Comparison of ENCODE assay signal across 8 cellular contexts in genomic region chr3:57555738-57556458, GRCh38. TPM values are rescaled to one million over a fixed set of nuclear protein-coding genes. Genes with fewer than 3 reads are reported as not detected.
A peak's percentile ranks its signal among the peaks of the same experiment; 100 is the strongest.
DNase-seq lines count a peak whose midpoint lies in the region; ATAC-seq, FAIRE-seq and TF ChIP-seq lines count a peak whose summit lies in the region.

Gene PDE12, plus strand, starts transcription at chr3:57556274. Its CDS starts 106 bp downstream, at chr3:57556380.

- TF ChIP-seq POLR2A in GM12892 (IDR thresholded peaks at IDR 0.05; ENCODE audit: low read depth, low read length) (peak; percentile 98), adrenal gland (IDR thresholded peaks at IDR 0.05) (peak; percentile 90 to 93), upper lobe of left lung (IDR thresholded peaks at IDR 0.05) (peak in 3 of 4 donors; percentile 46 to 95 (median 80))

- intact Hi-C loops in adrenal gland (cut with DNase I), result loop anchor here (5.0 kb wide), 2 partner anchors 36 to 41 kb away; partner anchors contain the start of gene ARF4 (in 1 of the 2)
- intact Hi-C loops in left cardiac atrium (cut with DNase I), result loop anchor here (5.0 kb wide), 1 partner anchor 41 kb away; the partner anchor contains the start of gene ARF4 (in 2 of the 2)
- intact Hi-C loops in posterior vena cava (cut with DNase I), result no loop called here

- TF ChIP-seq EP300 in upper lobe of left lung (IDR thresholded peaks at IDR 0.05), result peak in 1 of 4 donors; percentile 43

- FAIRE-seq in GM12892 (lab: Jason Lieb, UNC), result peak; percentile 97

- WGBS in adrenal gland, 4 donors, result 0 to 2% (median 1%) methylated on average over 28 to 54 of the region's 54 CpGs
- 0% methylated on average over 40 to 42 of the region's 54 CpGs for WGBS in upper lobe of left lung, 2 donors

- H3K27me3 ChIP-seq in adrenal gland (no peaks in the 10 kb centered on the region), upper lobe of left lung (no peaks in the 10 kb centered on the region)

- peak within 1 kb of the TSS; percentile 85 to 97 (median 95) for H3K27ac ChIP-seq in adrenal gland
- peak within 1 kb of the TSS; percentile 86 to 95 (median 90) for H3K27ac ChIP-seq in upper lobe of left lung

- ATAC-seq in HG02763 (IDR thresholded peaks at IDR 0.05; ENCODE audit: unreplicated experiment) (peak; percentile 86), left cardiac atrium (peak; percentile 95), upper lobe of left lung (ENCODE audit: low FRiP score in 2 of 2) (peak; percentile 94 to 97)

- peaks cover 0 to 19% of the 10 kb centered on the region in 2 donors for H3K36me3 ChIP-seq in adrenal gland (replicated peaks in 1 of 2)
- peaks cover 0 to 18% (median 6%) of the 10 kb centered on the region in 4 donors for H3K36me3 ChIP-seq in upper lobe of left lung

- peaks cover 14 to 41% of the 10 kb centered on the region in 2 donors for H3K4me1 ChIP-seq in adrenal gland (replicated peaks in 1 of 2)
- peaks cover 25 to 39% (median 32%) of the 10 kb centered on the region in 4 donors for H3K4me1 ChIP-seq in upper lobe of left lung

- peak within 1 kb of the TSS; percentile 30 to 99 (median 89) for H3K4me3 ChIP-seq in adrenal gland
- H3K4me3 ChIP-seq in upper lobe of left lung, result peak within 1 kb of the TSS; percentile 65 to 92 (median 80)

- TF ChIP-seq CTCF in adrenal gland (IDR thresholded peaks at IDR 0.05) (no peak), upper lobe of left lung (IDR thresholded peaks at IDR 0.05) (peak in 1 of 6 experiments; percentile 22)

- H3K9me3 ChIP-seq in adrenal gland (replicated peaks in 1 of 3), result no peaks in the 10 kb centered on the region
- H3K9me3 ChIP-seq in upper lobe of left lung, result no peaks in the 10 kb centered on the region

- DNase-seq in GM12892 (ENCODE audit: insufficient read length) (peak; percentile 74), NCI-H1417 treated with DMSO at 0.1 percent for 48 hours (lab: John Stamatoyannopoulos, UW) (peak; percentile 79), T-helper 1 cell (peak; percentile 60 to 90 (median 72)), adrenal gland (peak; percentile 86 to 95 (median 92)), left cardiac atrium (peak; percentile 88), posterior vena cava (ENCODE audit: low spot score) (peak; percentile 96), upper lobe of left lung (peak; percentile 89 to 93)

RNA-seq across cellular contexts. Expression of gene PDE12, which starts in this region (rescaled TPM):
- 7.6 TPM for polyA plus RNA-seq in GM12892 (2012; ENCODE audit: missing spikeins)
- 10 to 100 TPM; 22.1 to 42.3 (median 29.4) TPM for total RNA-seq in adrenal gland
- 10 to 100 TPM in 1 of 3 donors, 1 to 10 TPM in 2; 3.0 to 25.1 (median 3.4) TPM for polyA plus RNA-seq in adrenal gland
- 10 to 100 TPM in 1 of 2 donors, 1 to 10 TPM in 1; 9.8 to 16.2 TPM for total RNA-seq in left cardiac atrium
- total RNA-seq in posterior vena cava, result 10 to 100 TPM; 16.4 to 17.9 TPM
- total RNA-seq in upper lobe of left lung, result 10 to 100 TPM in 5 of 6 donors, 1 to 10 TPM in 1; 9.0 to 32.2 (median 17.0) TPM

Comparison
In these comparisons a context has a peak if more than half of its experiments do, and no peak if none do; other contexts are left out.
1. Peak in every context shown above with its lines: DNase-seq, ATAC-seq, H3K4me3 ChIP-seq and H3K27ac ChIP-seq.
2. intact Hi-C loops: an anchor here in adrenal gland (5.0 kb wide) and left cardiac atrium (5.0 kb wide); none called in posterior vena cava.